Comparison of ENCODE assay signal across 8 cellular contexts in genomic region chr4:77308843-77309242, GRCh38.
DNase-seq lines count a peak whose midpoint lies in the region; ATAC-seq and TF ChIP-seq lines count a peak whose summit lies in the region.

No MANE protein-coding gene starts in this region.

- no peak for TF ChIP-seq POLR2A in esophagus muscularis mucosa (IDR thresholded peaks at IDR 0.05; ENCODE audit: low read depth)

- intact Hi-C loops in esophagus muscularis mucosa (cut with DNase I): no loop called here

- H3K9me3 Mint-ChIP-seq in HFFc6: no peaks in the 10 kb centered on the region

- H3K27ac ChIP-seq in RWPE1 (no peak overlapping the region), esophagus muscularis mucosa (replicated peaks in 1 of 4) (no peak overlapping the region)

- H3K4me3 ChIP-seq in esophagus muscularis mucosa: no peak overlapping the region

- no peak overlapping the region for H3K27ac Mint-ChIP-seq in HFFc6

- peak; percentile 76 for TF ChIP-seq CTCF in HFFc6 (IDR thresholded peaks at IDR 0.05)
- peak; percentile 40 for TF ChIP-seq CTCF in RWPE1 (conservative IDR thresholded peaks at IDR 0.05; ENCODE audit: low read depth)
- TF ChIP-seq CTCF in esophagus muscularis mucosa (IDR thresholded peaks at IDR 0.05): peak in 1 of 3 experiments; percentile 17

- POLR2A ChIA-PET in RWPE1 (lab: Yijun Ruan, JAX; ENCODE audit: low non-redundant PET): no interaction called here

- peaks cover 0 to 4% (median 0%) of the 10 kb centered on the region in 4 donors for H3K9me3 ChIP-seq in esophagus muscularis mucosa

- WGBS in esophagus muscularis mucosa: 9% methylated on average over 1 of the region's 1 CpG

- DNase-seq in EL: peak; percentile 17
- peak; percentile 33 for DNase-seq in HFFc6
- peak; percentile 59 for DNase-seq in RWPE1 (ENCODE audit: low spot score)
- DNase-seq in globus pallidus (ENCODE audit: low spot score): peak; percentile 13
- no peak for DNase-seq in esophagus muscularis mucosa (ENCODE audit: extremely low spot score)
- DNase-seq in NCI-H1048 (lab: John Stamatoyannopoulos, UW): no peak
- no peak for DNase-seq in NK-92 treated with Interleukin-12 subunit alpha and Interleukin-12 subunit beta, amount 100 ng/mL, for 24 hours (lab: John Stamatoyannopoulos, UW)

- no peak overlapping the region for H3K4me3 Mint-ChIP-seq in HFFc6

- ATAC-seq in HG02870 (IDR thresholded peaks at IDR 0.05; ENCODE audit: unreplicated experiment): no peak

- H3K27me3 ChIP-seq in esophagus muscularis mucosa: no peaks in the 10 kb centered on the region

- CTCF ChIA-PET in RWPE1 (lab: Yijun Ruan, JAX): interaction anchor here (0.6 to 1.7 kb wide), 9 partner anchors 24 to 262 kb away, joined by 3 to 7 read pairs (median 3); no protein-coding TSS in a partner anchor

- H3K4me1 ChIP-seq in esophagus muscularis mucosa: no peaks in the 10 kb centered on the region

- no peaks in the 10 kb centered on the region for H3K4me1 Mint-ChIP-seq in HFFc6 (ENCODE audit: low read depth)

- no peaks in the 10 kb centered on the region for H3K36me3 Mint-ChIP-seq in HFFc6 (ENCODE audit: low read depth)

- peaks cover 10% of the 10 kb centered on the region for H3K27me3 Mint-ChIP-seq in HFFc6 (ENCODE audit: insufficient read depth)

- no peak for TF ChIP-seq EP300 in esophagus muscularis mucosa (IDR thresholded peaks at IDR 0.05)

- H3K36me3 ChIP-seq in esophagus muscularis mucosa: no peaks in the 10 kb centered on the region

Comparison
In these comparisons a context has a peak if more than half of its experiments do, and no peak if none do; other contexts are left out.
1. DNase-seq: peak in EL (single experiment), HFFc6 (single experiment), RWPE1 (single experiment) and globus pallidus (single experiment); none in esophagus muscularis mucosa (single experiment), NCI-H1048 (single experiment) and NK-92 treated with Interleukin-12 subunit alpha and Interleukin-12 subunit beta, amount 100 ng/mL, for 24 hours (single experiment).